9 cellular contexts compared by ENCODE assay signal in the genomic region with DNA sequence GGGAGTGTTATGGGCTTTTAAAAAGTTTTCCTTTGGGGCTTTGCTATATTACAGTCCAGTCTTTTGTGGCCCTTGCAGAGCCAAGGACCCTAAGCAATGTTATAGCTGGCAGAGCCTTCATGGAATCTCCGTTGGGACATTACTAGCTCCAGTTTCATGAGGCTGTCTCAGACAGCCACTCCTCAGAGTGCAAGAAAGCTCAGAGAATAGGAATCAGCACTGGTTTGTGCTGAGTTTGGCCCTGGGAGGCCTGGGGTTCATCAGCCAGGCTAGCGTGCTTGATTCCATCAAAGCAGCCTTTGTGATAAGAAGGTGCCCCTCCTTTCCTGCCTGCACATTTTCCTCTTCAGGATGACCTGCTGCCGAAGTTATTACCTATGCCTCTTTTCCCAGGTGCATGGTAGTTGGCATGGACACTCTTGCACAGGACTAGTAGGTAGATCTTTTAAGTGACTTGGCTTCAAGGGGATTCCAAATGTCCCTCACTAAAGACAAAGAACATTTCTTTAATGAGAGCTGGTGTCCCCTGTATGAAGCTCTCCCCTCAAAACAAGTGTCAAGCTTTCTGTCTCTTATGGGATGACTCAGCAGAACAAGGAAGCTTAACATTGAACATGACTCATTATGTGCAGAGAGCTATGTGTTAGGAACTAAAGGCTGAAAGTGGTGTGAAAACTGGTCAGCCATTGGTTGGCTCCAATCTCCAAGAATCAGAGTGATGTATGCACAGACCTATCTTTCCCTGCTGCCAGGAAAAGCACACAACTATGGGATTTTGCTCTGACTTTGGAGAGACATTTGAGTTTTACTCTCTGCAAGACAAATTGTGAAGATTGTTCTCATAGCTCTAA.
DNase-seq lines count a peak whose midpoint lies in the region; ATAC-seq, FAIRE-seq and TF ChIP-seq lines count a peak whose summit lies in the region.
"Had no signal": no experiment of that assay in that cellular context is flagged by ENCODE, and none has a peak within 500 bp of the region (broad histone marks: within the 10 kb centered on the region; RNA-seq: fewer than 3 reads in every experiment).

No MANE protein-coding gene starts in this region.

- H3K79me2 ChIP-seq in astrocyte (ENCODE audit: insufficient read depth, low read length), result no peaks in the 10 kb centered on the region

- H4K20me1 ChIP-seq in astrocyte (ENCODE audit: insufficient read depth, low read length), result no peaks in the 10 kb centered on the region

- H3K27me3 ChIP-seq in astrocyte (ENCODE audit: insufficient read depth, low read length), result no peaks in the 10 kb centered on the region

- ATAC-seq in GM18867 (IDR thresholded peaks at IDR 0.05; ENCODE audit: unreplicated experiment) (peak; percentile 75), HG03342 (IDR thresholded peaks at IDR 0.05; ENCODE audit: unreplicated experiment) (peak; percentile 86), HG03175 (IDR thresholded peaks at IDR 0.05; ENCODE audit: unreplicated experiment) (no peak)
- ATAC-seq in activated CD4-positive, CD25-positive, alpha-beta regulatory T cell treated with anti-CD3 and anti-CD28 coated beads, Interleukin-2, amount 50 U/mL, for 24 hours, result no peak

- peak overlapping the region; percentile 6 for H2AFZ ChIP-seq in astrocyte (ENCODE audit: low read depth, low read length)

- H3K4me2 ChIP-seq in astrocyte (ENCODE audit: low read length), result peak overlapping the region; percentile 14

- DNase-seq in astrocyte (ENCODE audit: low read depth) (peak; percentile 91), pulmonary artery endothelial cell (ENCODE audit: low read depth, low spot score) (peak; percentile 22)
- no peak for DNase-seq in T-helper 2 cell treated with Interferon-gamma antibody and Interleukin-4, amounts not matched to agents 5 μg/mL and 100 μg/mL, for 36 hours (ENCODE audit: low spot score)
- no peak for DNase-seq in stimulated activated CD4-positive, alpha-beta T cell treated with anti-CD3 and anti-CD28 coated beads, Interleukin-1b, Interleukin-23, amount 100 ng/mL, for 48 hours

- H3K36me3 ChIP-seq in astrocyte (ENCODE audit: insufficient read depth, low read length), result no peaks in the 10 kb centered on the region

- peaks cover under 1% of the 10 kb centered on the region for H3K27me3 Mint-ChIP-seq in astrocyte (ENCODE audit: low read depth, unreplicated experiment)
- H3K27me3 Mint-ChIP-seq in T-helper 2 cell treated with Interferon-gamma antibody and Interleukin-4, amounts not matched to agents 5 μg/mL and 100 μg/mL, for 36 hours (ENCODE audit: low read depth), result peaks cover 3% of the 10 kb centered on the region
- H3K27me3 Mint-ChIP-seq: dendritic cell treated with granulocyte-macrophage colony-stimulating factor and Interleukin-4, amounts not matched to agents 40 ng/mL and 50 ng/mL, for 4 days had no signal

- no peaks in the 10 kb centered on the region for H3K36me3 Mint-ChIP-seq in astrocyte (ENCODE audit: low read depth, unreplicated experiment)
- H3K36me3 Mint-ChIP-seq in T-helper 2 cell treated with Interferon-gamma antibody and Interleukin-4, amounts not matched to agents 5 μg/mL and 100 μg/mL, for 36 hours (ENCODE audit: low read depth), result no peaks in the 10 kb centered on the region

- no peak overlapping the region for H3K4me3 Mint-ChIP-seq in astrocyte (ENCODE audit: unreplicated experiment)
- no peak overlapping the region for H3K4me3 Mint-ChIP-seq in T-helper 2 cell treated with Interferon-gamma antibody and Interleukin-4, amounts not matched to agents 5 μg/mL and 100 μg/mL, for 36 hours
- H3K4me3 Mint-ChIP-seq: dendritic cell treated with granulocyte-macrophage colony-stimulating factor and Interleukin-4, amounts not matched to agents 40 ng/mL and 50 ng/mL, for 4 days had no signal

- no peak for TF ChIP-seq CTCF in astrocyte (IDR thresholded peaks at IDR 0.05; ENCODE audit: insufficient read depth, low read depth, low read length)

- H3K4me1 Mint-ChIP-seq in astrocyte (ENCODE audit: low read depth, unreplicated experiment), result peaks cover 46% of the 10 kb centered on the region
- no peaks in the 10 kb centered on the region for H3K4me1 Mint-ChIP-seq in T-helper 2 cell treated with Interferon-gamma antibody and Interleukin-4, amounts not matched to agents 5 μg/mL and 100 μg/mL, for 36 hours (ENCODE audit: low read depth)

- H3K9me3 Mint-ChIP-seq in astrocyte (ENCODE audit: unreplicated experiment), result no peaks in the 10 kb centered on the region
- no peaks in the 10 kb centered on the region for H3K9me3 Mint-ChIP-seq in T-helper 2 cell treated with Interferon-gamma antibody and Interleukin-4, amounts not matched to agents 5 μg/mL and 100 μg/mL, for 36 hours

- H3K4me3 ChIP-seq in astrocyte (ENCODE audit: insufficient read depth, low read depth, low read length), result no peak overlapping the region

- H3K9ac ChIP-seq in astrocyte (ENCODE audit: low read length), result no peak overlapping the region

- H3K27ac Mint-ChIP-seq in astrocyte (ENCODE audit: unreplicated experiment), result peak overlapping the region; percentile 85
- no peak overlapping the region for H3K27ac Mint-ChIP-seq in T-helper 2 cell treated with Interferon-gamma antibody and Interleukin-4, amounts not matched to agents 5 μg/mL and 100 μg/mL, for 36 hours
- H3K27ac Mint-ChIP-seq: dendritic cell treated with granulocyte-macrophage colony-stimulating factor and Interleukin-4, amounts not matched to agents 40 ng/mL and 50 ng/mL, for 4 days had no signal

- peaks cover 10% of the 10 kb centered on the region for H3K4me1 ChIP-seq in astrocyte (ENCODE audit: insufficient read depth, low read length)

- FAIRE-seq in astrocyte (lab: Jason Lieb, UNC), result peak; percentile 99

- no peak overlapping the region for H3K27ac ChIP-seq in astrocyte (ENCODE audit: low read depth, low read length)

- no peaks in the 10 kb centered on the region for H3K9me3 ChIP-seq in astrocyte (ENCODE audit: insufficient read depth, low read depth, low read length)

Comparison
In these comparisons a context has a peak if more than half of its experiments do, and no peak if none do; other contexts are left out.
1. ATAC-seq: peak in GM18867 (single experiment) and HG03342 (single experiment); none in activated CD4-positive, CD25-positive, alpha-beta regulatory T cell treated with anti-CD3 and anti-CD28 coated beads, Interleukin-2, amount 50 U/mL, for 24 hours (0 of 2) and HG03175 (single experiment).
2. DNase-seq: peak in astrocyte (single experiment) and pulmonary artery endothelial cell (single experiment); none in T-helper 2 cell treated with Interferon-gamma antibody and Interleukin-4, amounts not matched to agents 5 μg/mL and 100 μg/mL, for 36 hours (single experiment) and stimulated activated CD4-positive, alpha-beta T cell treated with anti-CD3 and anti-CD28 coated beads, Interleukin-1b, Interleukin-23, amount 100 ng/mL, for 48 hours (single experiment).